In the genomic region with DNA sequence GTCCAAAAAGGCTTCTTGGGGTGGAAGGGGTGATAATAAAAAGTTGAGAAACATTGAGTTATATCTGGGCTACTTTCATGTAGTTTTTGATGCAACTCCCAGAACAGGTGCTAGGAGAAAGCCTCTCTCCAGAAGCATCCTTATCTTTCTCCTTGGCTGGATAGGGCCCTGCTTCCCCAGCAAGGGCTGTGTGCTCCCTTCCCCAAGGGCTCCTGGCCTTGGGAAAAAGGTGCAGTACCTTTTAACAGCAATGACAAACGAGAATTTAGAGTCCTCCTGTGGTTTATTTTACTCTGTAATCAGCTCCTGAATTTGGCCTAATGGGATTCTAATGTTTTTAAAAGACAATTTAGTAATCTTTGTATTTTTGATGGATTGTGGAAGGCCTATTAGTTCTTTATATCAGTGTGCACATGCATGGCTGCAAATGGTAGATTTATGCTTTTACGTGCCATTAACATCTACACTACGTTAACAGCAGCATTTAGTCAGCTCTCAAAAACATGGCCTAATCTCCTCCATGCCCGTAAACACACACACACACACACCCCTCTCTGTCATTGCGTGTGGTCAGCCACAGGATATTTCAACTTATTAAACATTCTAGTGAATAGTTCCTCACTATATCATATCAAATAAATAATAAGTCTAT, we compare ENCODE assay signal across 19 cellular contexts.
"Had no signal": no experiment of that assay in that cellular context is flagged by ENCODE, and none has a peak within 500 bp of the region (broad histone marks: within the 10 kb centered on the region; RNA-seq: fewer than 3 reads in every experiment).

No MANE protein-coding gene starts in this region.

- ATAC-seq: activated CD4-positive, alpha-beta T cell treated with anti-CD3 and anti-CD28 coated beads for 36 hours; effector memory CD8-positive, alpha-beta T cell; left cardiac atrium; psoas muscle; stimulated activated naive CD8-positive, alpha-beta T cell treated with anti-CD3 and anti-CD28 coated beads, Interleukin-15, Interleukin-2, amounts not matched to agents 100 U/mL and 50 U/mL, for 24 hours had no signal

- H3K4me1 ChIP-seq: colonic mucosa, pancreas, psoas muscle, right atrium auricular region, spleen, upper lobe of left lung had no signal

- H3K36me3 ChIP-seq: colonic mucosa, pancreas, right atrium auricular region, spleen, upper lobe of left lung had no signal

- H3K9me3 ChIP-seq: colonic mucosa, pancreas, right atrium auricular region, spleen, upper lobe of left lung had no signal

- H3K27ac ChIP-seq: colonic mucosa, dorsolateral prefrontal cortex, pancreas, psoas muscle, right atrium auricular region, spleen, upper lobe of left lung had no signal

- H3K4me3 ChIP-seq: colonic mucosa, dorsolateral prefrontal cortex, pancreas, psoas muscle, right atrium auricular region, spleen, upper lobe of left lung had no signal

- DNase-seq: activated B cell treated with CpG ODN at 0.5 μM for 24 hours; activated CD4-positive, alpha-beta T cell treated with anti-CD3 and anti-CD28 coated beads for 36 hours; activated CD4-positive, alpha-beta T cell treated with anti-CD3 and anti-CD28 coated beads, Interleukin-2, amount 50 U/mL, for 48 hours; activated naive CD4-positive, alpha-beta T cell treated with anti-CD3 and anti-CD28 coated beads for 36 hours; activated naive CD8-positive, alpha-beta T cell treated with anti-CD3 and anti-CD28 coated beads, Interleukin-2, amount 10 ng/mL, durations not matched to agents 7 days and 5 days; activated T-cell treated with anti-CD3 and anti-CD28 coated beads, Interleukin-2, amount 50 U/mL, for 48 hours; amniotic stem cell; colonic mucosa; dorsolateral prefrontal cortex; effector memory CD8-positive, alpha-beta T cell; hippocampal formation; left cardiac atrium; pancreas; psoas muscle; spleen; stimulated activated CD4-positive, alpha-beta T cell treated with anti-CD3 and anti-CD28 coated beads, Interleukin-4, amount 100 ng/mL, for 4 hours; stimulated activated naive CD8-positive, alpha-beta T cell treated with anti-CD3 and anti-CD28 coated beads, Interleukin-15, Interleukin-2, amounts not matched to agents 100 U/mL and 50 U/mL, for 24 hours; upper lobe of left lung had no signal

- H3K27me3 ChIP-seq: colonic mucosa, pancreas, right atrium auricular region, spleen, upper lobe of left lung had no signal
